Comparison of ENCODE assay signal across 28 cellular contexts in genomic region chr15:101084801-101085200, GRCh38.
A peak's percentile ranks its signal among the peaks of the same experiment; 100 is the strongest.
DNase-seq lines count a peak whose midpoint lies in the region; ATAC-seq, FAIRE-seq and TF ChIP-seq lines count a peak whose summit lies in the region.
"Had no signal": no experiment of that assay in that cellular context is flagged by ENCODE, and none has a peak within 500 bp of the region (broad histone marks: within the 10 kb centered on the region; RNA-seq: fewer than 3 reads in every experiment).

No MANE protein-coding gene starts in this region.

- H2AFZ ChIP-seq in Karpas-422 (ENCODE audit: low read length) (no peak overlapping the region), H1 (ENCODE audit: low read length) (no peak overlapping the region), neuronal stem cell (ENCODE audit: low read length) (no peak overlapping the region)

- H3K79me1 ChIP-seq in H1 (ENCODE audit: low read depth, low read length), result no peaks in the 10 kb centered on the region
- peaks cover 3% of the 10 kb centered on the region for H3K79me1 ChIP-seq in neuronal stem cell (ENCODE audit: low read depth, low read length)

- H3K27me3 ChIP-seq in Karpas-422 (ENCODE audit: low read length) (no peaks in the 10 kb centered on the region), RWPE2 (ENCODE audit: insufficient read depth, poor library complexity, severe bottlenecking) (no peaks in the 10 kb centered on the region), H1 (replicated peaks in 1 of 4; ENCODE audit: control insufficient read depth in 3 of 4, extremely low read depth in 1 of 4, insufficient read depth in 3 of 4, low read length in 3 of 4) (peaks cover 0 to 2% (median 0%) of the 10 kb centered on the region in 4 experiments; a peak in 1 of 7 replicates), neuronal stem cell (ENCODE audit: control insufficient read depth in 3 of 3, insufficient read depth in 3 of 3, low read depth in 1 of 3, low read length in 3 of 3) (peaks cover 0 to 2% (median 0%) of the 10 kb centered on the region in 3 experiments)
- H3K27me3 ChIP-seq: BE2C, BLaER1 had no signal

- H3K18ac ChIP-seq in H1 (ENCODE audit: extremely low read depth, low read length), result no peak overlapping the region
- H3K18ac ChIP-seq in neuronal stem cell (ENCODE audit: low read length), result no peak overlapping the region

- H3K27ac ChIP-seq in Karpas-422 (ENCODE audit: low read length), result no peak overlapping the region
- H3K27ac ChIP-seq in RWPE2 (ENCODE audit: poor library complexity, severe bottlenecking), result no peak overlapping the region
- H3K27ac ChIP-seq in H1 (ENCODE audit: low read depth, low read length), result no peak overlapping the region
- H3K27ac ChIP-seq in neuronal stem cell (replicated peaks; ENCODE audit: low read length), result no peak overlapping the region
- H3K27ac ChIP-seq: BLaER1 had no signal

- H3K4me1 ChIP-seq in Karpas-422 (ENCODE audit: low read length), result peaks cover 5% of the 10 kb centered on the region; the same call in 1 of the 2 replicates
- H3K4me1 ChIP-seq in RWPE2 (ENCODE audit: insufficient read depth, poor library complexity, severe bottlenecking), result no peaks in the 10 kb centered on the region
- H3K4me1 ChIP-seq in H1 (replicated peaks in 1 of 4; ENCODE audit: control insufficient read depth in 3 of 4, insufficient read depth in 4 of 4, low read length in 3 of 4), result peaks cover 0 to 5% (median under 1%) of the 10 kb centered on the region in 4 experiments; a peak in 4 of 7 replicates
- H3K4me1 ChIP-seq in neuronal stem cell (ENCODE audit: control insufficient read depth in 2 of 2, insufficient read depth in 1 of 2, low read depth in 1 of 2, low read length in 2 of 2), result peaks cover 2 to 3% of the 10 kb centered on the region in 2 donors
- H3K4me1 ChIP-seq: BE2C had no signal

- H3K4me2 ChIP-seq in Karpas-422 (ENCODE audit: low read depth, low read length, poor library complexity, severe bottlenecking) (no peak overlapping the region), H1 (ENCODE audit: insufficient read depth in 1 of 2, low read depth in 2 of 2, low read length in 2 of 2) (no peak overlapping the region), neuronal stem cell (ENCODE audit: insufficient read depth, low read length, poor library complexity, severe bottlenecking) (no peak overlapping the region)
- H3K4me2 ChIP-seq: BLaER1 had no signal

- TF ChIP-seq CTCF in RWPE2 (IDR thresholded peaks at IDR 0.05; ENCODE audit: poor library complexity, severe bottlenecking) (no peak), H1 (IDR thresholded peaks at IDR 0.05; ENCODE audit: control extremely low read depth in 1 of 3, insufficient read depth in 1 of 3, low read depth in 1 of 3, low read length in 3 of 3) (no peak)

- peak overlapping the region; percentile 36; the same call in 1 of the 2 replicates for H2BK20ac ChIP-seq in H1 (ENCODE audit: low read length)

- TF ChIP-seq RAD21 in H1 (IDR thresholded peaks at IDR 0.05 in 1 of 2, conservative IDR thresholded peaks at IDR 0.05 in 1 of 2; ENCODE audit: low read depth in 2 of 2, low read length in 2 of 2), result no peak

- H3K23me2 ChIP-seq in H1 (ENCODE audit: low read depth, low read length), result no peaks in the 10 kb centered on the region; the same call in 1 of the 2 replicates

- TF ChIP-seq POLR2A in H1 (IDR thresholded peaks at IDR 0.05; ENCODE audit: control extremely low read depth in 1 of 2, low read depth in 2 of 2, low read length in 2 of 2), result no peak

- no peak overlapping the region for H2BK120ac ChIP-seq in H1 (replicated peaks; ENCODE audit: low read depth, low read length)
- no peak overlapping the region for H2BK120ac ChIP-seq in neuronal stem cell (ENCODE audit: low read depth, low read length)

- H2BK12ac ChIP-seq in H1 (ENCODE audit: low read depth, low read length) (peak overlapping the region; percentile 44; the same call in 1 of the 2 replicates), neuronal stem cell (ENCODE audit: low read length) (no peak overlapping the region)

- H3K4me3 ChIP-seq in Karpas-422 (ENCODE audit: low read length), result no peak overlapping the region
- no peak overlapping the region for H3K4me3 ChIP-seq in RWPE2 (ENCODE audit: severe bottlenecking)
- H3K4me3 ChIP-seq in H1 (ENCODE audit: extremely low read depth in 1 of 4, insufficient read depth in 2 of 4, low read depth in 3 of 4, low read length in 4 of 4), result no peak overlapping the region
- H3K4me3 ChIP-seq in neuronal stem cell (ENCODE audit: low read length in 2 of 2), result no peak overlapping the region
- H3K4me3 ChIP-seq: BLaER1, GM12878 had no signal

- DNase-seq in Karpas-422, result peak; percentile 27
- DNase-seq in RWPE2 (ENCODE audit: low spot score), result peak; percentile 64
- no peak for DNase-seq in H1 (ENCODE audit: low read depth in 1 of 2, low spot score in 2 of 2)
- no peak for DNase-seq in neuronal stem cell (ENCODE audit: low spot score)
- no peak for DNase-seq in NOMO-1 treated with DMSO at 0.1 percent for 48 hours (lab: John Stamatoyannopoulos, UW; ENCODE audit: unreplicated experiment)
- DNase-seq in NCI-H1048 (lab: John Stamatoyannopoulos, UW), result no peak
- no peak for DNase-seq in HuH-7 (ENCODE audit: low spot score)
- no peak for DNase-seq in activated effector memory CD4-positive, alpha-beta T cell treated with Interleukin-2 at 50 U/mL for 16 hours
- DNase-seq: 8988T; ACHN; BE2C; C1 segment of cervical spinal cord; CD4-positive, alpha-beta memory T cell; CD4-positive, CD25-positive, alpha-beta regulatory T cell; CD8-positive, alpha-beta memory T cell; COR-L47; DMS 273 treated with DMSO at 0.1 percent for 48 hours; DMS153; DMS53; DMS79; DND-41; EL; GDM1 had no signal

- H4K8ac ChIP-seq in H1 (ENCODE audit: extremely low read depth, insufficient read depth, low read length) (no peak overlapping the region), neuronal stem cell (ENCODE audit: low read depth, low read length) (no peak overlapping the region)

- H3K9me3 ChIP-seq in Karpas-422 (ENCODE audit: low read length), result no peaks in the 10 kb centered on the region
- no peaks in the 10 kb centered on the region for H3K9me3 ChIP-seq in RWPE2 (ENCODE audit: severe bottlenecking)
- H3K9me3 ChIP-seq in H1 (ENCODE audit: insufficient read depth in 2 of 2, low read depth in 1 of 2, low read length in 1 of 2), result no peaks in the 10 kb centered on the region
- peaks cover 0 to 5% of the 10 kb centered on the region in 2 donors for H3K9me3 ChIP-seq in neuronal stem cell (replicated peaks in 1 of 2; ENCODE audit: control insufficient read depth in 2 of 2, insufficient read depth in 1 of 2, low read depth in 1 of 2, low read length in 2 of 2)
- H3K9me3 ChIP-seq: BE2C, BLaER1 had no signal

- no peak overlapping the region for H3K14ac ChIP-seq in H1 (ENCODE audit: insufficient read length)
- no peak overlapping the region for H3K14ac ChIP-seq in neuronal stem cell (ENCODE audit: low read length)

- H4K91ac ChIP-seq in H1 (replicated peaks; ENCODE audit: insufficient read length, low read length) (peak overlapping the region; percentile 34), neuronal stem cell (ENCODE audit: low read depth, low read length, poor library complexity) (no peak overlapping the region)

- WGBS in H1 (ENCODE audit: extremely low coverage in 1 of 2, insufficient coverage in 1 of 2, insufficient read length in 1 of 2, insufficient replicate concordance in 2 of 2, low coverage in 1 of 2, low lambda C conversion rate in 2 of 2, missing lambda C conversion rate in 1 of 2), 2 experiments, result 87% methylated on average over 10 of the region's 10 CpGs; no CpG with 5 or more reads in 1 of the 2 experiments
- no CpG with 5 or more reads among the region's 10 CpGs for WGBS in neuronal stem cell (ENCODE audit: extremely low coverage in 2 of 2, insufficient read length in 2 of 2, insufficient replicate concordance in 1 of 2), 2 donors

- H3K4ac ChIP-seq in H1 (replicated peaks; ENCODE audit: insufficient read length, low read depth, low read length) (no peak overlapping the region), neuronal stem cell (ENCODE audit: low read length) (no peak overlapping the region)

- no peaks in the 10 kb centered on the region for H3K79me2 ChIP-seq in Karpas-422 (ENCODE audit: low read length)
- H3K79me2 ChIP-seq in H1 (ENCODE audit: control insufficient read depth in 1 of 2, insufficient read depth in 2 of 2, low read length in 2 of 2), result no peaks in the 10 kb centered on the region

- H2BK15ac ChIP-seq in H1 (ENCODE audit: low read length) (peak overlapping the region; percentile 31; the same call in 1 of the 2 replicates), neuronal stem cell (ENCODE audit: low read length) (no peak overlapping the region)

- CTCF ChIA-PET in H1 (lab: Charles Lee; ENCODE audit: partially characterized antibody), result interaction anchor here (0.7 to 11.1 kb wide), 11 partner anchors 9 to 177 kb away, joined by 3 to 72 read pairs (median 4); no protein-coding TSS in a partner anchor

- no peaks in the 10 kb centered on the region for H3K36me3 ChIP-seq in Karpas-422 (ENCODE audit: insufficient read depth, low read length)
- H3K36me3 ChIP-seq in RWPE2 (ENCODE audit: low read depth), result no peaks in the 10 kb centered on the region
- H3K36me3 ChIP-seq in H1 (ENCODE audit: control insufficient read depth in 2 of 4, insufficient read depth in 4 of 4, low read length in 3 of 4), result no peaks in the 10 kb centered on the region
- H3K36me3 ChIP-seq in neuronal stem cell (replicated peaks in 1 of 2; ENCODE audit: control insufficient read depth in 2 of 2, insufficient read depth in 2 of 2, low read length in 2 of 2), result peaks cover 0 to 2% of the 10 kb centered on the region in 2 donors
- H3K36me3 ChIP-seq: BE2C, BLaER1 had no signal

- H2AK5ac ChIP-seq in H1 (ENCODE audit: low read depth, low read length) (no peak overlapping the region), neuronal stem cell (ENCODE audit: low read depth, low read length) (peak overlapping the region; percentile 79)

- H3K56ac ChIP-seq in H1 (replicated peaks; ENCODE audit: insufficient read length, low read depth, low read length), result no peak overlapping the region

- 0 out of 2 replicates have a peak, but pooled peaks cover 7% of the 10 kb centered on the region for H4K20me1 ChIP-seq in Karpas-422 (ENCODE audit: insufficient read depth, low read depth, low read length)
- no peaks in the 10 kb centered on the region for H4K20me1 ChIP-seq in H1 (replicated peaks in 1 of 2; ENCODE audit: control insufficient read depth in 1 of 2, insufficient read depth in 2 of 2, low read length in 2 of 2)
- H4K20me1 ChIP-seq: BLaER1 had no signal

- H3K23ac ChIP-seq in H1 (ENCODE audit: insufficient read length) (no peak overlapping the region), neuronal stem cell (ENCODE audit: low read depth, low read length, poor library complexity) (no peak overlapping the region)

- H3K9me2 ChIP-seq in Karpas-422 (replicated peaks; ENCODE audit: insufficient read depth, low read length), result no peaks in the 10 kb centered on the region

- no peak for TF ChIP-seq EP300 in H1 (IDR thresholded peaks at IDR 0.05; ENCODE audit: borderline replicate concordance in 1 of 2, low read depth in 2 of 2, low read length in 2 of 2)

- FAIRE-seq in H1 (lab: Jason Lieb, UNC), result no peak
- FAIRE-seq: A204.1, GM12878, GM12892, GM18507 had no signal

- POLR2A ChIA-PET in H1 (lab: Charles Lee; ENCODE audit: partially characterized antibody), result interaction anchor here (1.2 to 1.5 kb wide), 2 partner anchors 16 to 37 kb away, joined by 3 read pairs; no protein-coding TSS in a partner anchor

- H4K5ac ChIP-seq in H1 (ENCODE audit: insufficient read length, low read depth, low read length), result no peak overlapping the region

- no peak for ATAC-seq in RWPE2 (ENCODE audit: low read depth)
- ATAC-seq: GM12878 had no signal

- H2BK5ac ChIP-seq in H1 (ENCODE audit: low read depth, low read length) (0 out of 2 replicates have a peak overlapping the region, but pooled peaks have one; percentile 26), neuronal stem cell (ENCODE audit: low read length) (peak overlapping the region; percentile 63)

- H3K9ac ChIP-seq in Karpas-422 (ENCODE audit: low read length) (no peak overlapping the region), H1 (replicated peaks in 1 of 4; ENCODE audit: extremely low read depth in 1 of 4, low read depth in 3 of 4, low read length in 3 of 4) (no peak overlapping the region), neuronal stem cell (ENCODE audit: low read depth, low read length, poor library complexity) (no peak overlapping the region)
- H3K9ac ChIP-seq: BLaER1 had no signal

Comparison
In these comparisons a context has a peak if more than half of its experiments do, and no peak if none do; other contexts are left out.
1. DNase-seq: peak in Karpas-422 (single experiment) and RWPE2 (single experiment); none in H1 (0 of 2), neuronal stem cell (single experiment), NOMO-1 treated with DMSO at 0.1 percent for 48 hours (single experiment), NCI-H1048 (single experiment), HuH-7 (single experiment) and activated effector memory CD4-positive, alpha-beta T cell treated with Interleukin-2 at 50 U/mL for 16 hours (single experiment).